In genomic region chr3:152283492-152284381, GRCh38 we compare ENCODE assay signal across 8 cellular contexts. TPM values are rescaled to one million over a fixed set of nuclear protein-coding genes. Genes with fewer than 3 reads are reported as not detected.
DNase-seq lines count a peak whose midpoint lies in the region; ATAC-seq and TF ChIP-seq lines count a peak whose summit lies in the region.

No MANE protein-coding gene starts in this region.

- H3K9me3 ChIP-seq in sigmoid colon = no peaks in the 10 kb centered on the region

- H3K36me3 ChIP-seq in sigmoid colon = no peaks in the 10 kb centered on the region

- H3K4me3 Mint-ChIP-seq in central memory CD8-positive, alpha-beta T cell = peak overlapping the region; percentile 57

- no peak for TF ChIP-seq CTCF in sigmoid colon (IDR thresholded peaks at IDR 0.05)

- 30 to 64% methylated on average over 2 of the region's 2 CpGs for WGBS in sigmoid colon, 2 donors

- peaks cover 76% of the 10 kb centered on the region for H3K4me1 Mint-ChIP-seq in central memory CD8-positive, alpha-beta T cell

- TF ChIP-seq RAD21 in Ishikawa (IDR thresholded peaks at IDR 0.05; ENCODE audit: low read depth) = no peak

- no peak for TF ChIP-seq EP300 in Ishikawa (IDR thresholded peaks at IDR 0.05; ENCODE audit: borderline replicate concordance)
- TF ChIP-seq EP300 in sigmoid colon (IDR thresholded peaks at IDR 0.05) = no peak

- H3K4me3 ChIP-seq in sigmoid colon = no peak overlapping the region

- intact Hi-C loops in sigmoid colon (cut with DNase I) = no loop called here

- no peaks in the 10 kb centered on the region for H3K27me3 ChIP-seq in sigmoid colon

- peaks cover 0 to 93% (median 87%) of the 10 kb centered on the region in 4 donors for H3K4me1 ChIP-seq in sigmoid colon

- H3K36me3 Mint-ChIP-seq in central memory CD8-positive, alpha-beta T cell (ENCODE audit: insufficient read depth) = peaks cover 19% of the 10 kb centered on the region

- H3K27ac Mint-ChIP-seq in central memory CD8-positive, alpha-beta T cell (ENCODE audit: low read depth) = peak overlapping the region; percentile 61

- no peaks in the 10 kb centered on the region for H3K27me3 Mint-ChIP-seq in central memory CD8-positive, alpha-beta T cell

- H3K27ac ChIP-seq in sigmoid colon = peak overlapping the region; percentile 33 to 99 (median 74)

- DNase-seq in NCI-H146 (lab: John Stamatoyannopoulos, UW) (peak; percentile 5), NCI-H146 treated with DMSO at 0.1 percent for 48 hours (lab: John Stamatoyannopoulos, UW; ENCODE audit: unreplicated experiment) (no peak), sigmoid colon (no peak), NCI-H1694 treated with DMSO at 0.1 percent for 48 hours (lab: John Stamatoyannopoulos, UW) (no peak), HuH-7.5 (ENCODE audit: low spot score) (no peak)
- DNase-seq in central memory CD8-positive, alpha-beta T cell (ENCODE audit: low spot score in 2 of 2) = no peak
- no peak for DNase-seq in stimulated activated CD4-positive, alpha-beta T cell treated with anti-CD3 and anti-CD28 coated beads, Interleukin-2, amount 100 ng/mL, for 24 hours

- no peak for ATAC-seq in central memory CD8-positive, alpha-beta T cell (replicated peaks; ENCODE audit: extremely low read depth, poor library complexity, severe bottlenecking)

- TF ChIP-seq POLR2A in sigmoid colon (IDR thresholded peaks at IDR 0.05) = no peak

- no peaks in the 10 kb centered on the region for H3K9me3 Mint-ChIP-seq in central memory CD8-positive, alpha-beta T cell

TF ChIP-seq in Ishikawa, 13 proteins besides CTCF, POLR2A, EP300 and RAD21:
- TF ChIP-seq NFIC (IDR thresholded peaks at IDR 0.05) (peak; percentile 65), CEBPB (IDR thresholded peaks at IDR 0.05) (no peak)

RNA-seq across cellular contexts. Expression of gene MBNL1, which starts 15.0 kb away (rescaled TPM):
- 100 to 1,000 TPM; 602 to 898 (median 756) TPM for total RNA-seq in sigmoid colon
- polyA plus RNA-seq in sigmoid colon = 10 to 100 TPM; 60.5 to 74.7 (median 67.3) TPM
